1 cellular context compared by ENCODE assay signal in genomic region chr2:27019459-27020336, GRCh38.
TF ChIP-seq lines count a peak whose summit lies in the region.

No MANE protein-coding gene starts in this region.

TF ChIP-seq in HepG2, 621 proteins besides CTCF, POLR2A, EP300 and RAD21:
- TF ChIP-seq ZNF292 (CRISPR knock-in tag; IDR thresholded peaks at IDR 0.05; ENCODE audit: borderline replicate concordance, low read depth) (no peak), ZNF713 (CRISPR knock-in tag; IDR thresholded peaks at IDR 0.05) (no peak), ZBTB20 (CRISPR knock-in tag; IDR thresholded peaks at IDR 0.05; ENCODE audit: borderline replicate concordance, low read depth) (no peak), ZNF780A (CRISPR knock-in tag; IDR thresholded peaks at IDR 0.05) (no peak), ATF4 (CRISPR knock-in tag; IDR thresholded peaks at IDR 0.05) (no peak), NAIF1 (CRISPR knock-in tag; IDR thresholded peaks at IDR 0.05; ENCODE audit: borderline replicate concordance) (no peak), ZFP82 (CRISPR knock-in tag; IDR thresholded peaks at IDR 0.05; ENCODE audit: borderline replicate concordance) (no peak), ZNF552 (CRISPR knock-in tag; IDR thresholded peaks at IDR 0.05; ENCODE audit: borderline replicate concordance) (no peak), CAMTA2 (CRISPR knock-in tag; IDR thresholded peaks at IDR 0.05; ENCODE audit: borderline replicate concordance) (no peak), TRIM24 (CRISPR knock-in tag; IDR thresholded peaks at IDR 0.05) (no peak)
